Comparison of ENCODE assay signal across 25 cellular contexts in the genomic region with DNA sequence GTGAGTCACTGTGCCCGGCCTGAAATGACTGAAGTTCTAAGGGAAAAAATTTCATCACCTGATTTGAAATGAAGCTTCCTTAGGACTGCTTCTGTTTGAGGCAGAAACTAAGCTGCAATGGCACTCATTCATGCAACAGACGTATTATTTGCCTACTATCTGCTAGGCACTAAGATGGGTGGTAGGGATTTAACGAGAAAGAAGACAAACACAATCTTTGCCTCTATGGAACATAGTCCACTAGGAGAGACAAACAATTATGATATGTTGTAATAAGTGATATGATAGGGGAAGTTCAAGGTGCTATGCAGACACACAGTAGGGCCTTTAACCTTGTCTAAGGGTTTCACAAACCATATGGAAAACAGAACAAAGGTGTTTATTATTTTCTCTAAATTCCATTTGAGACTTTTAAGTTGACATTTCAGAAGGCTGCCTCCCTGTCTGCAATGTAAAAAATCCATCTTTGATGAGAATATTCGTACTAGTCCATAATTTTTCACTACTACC.
"Had no signal": no experiment of that assay in that cellular context is flagged by ENCODE, and none has a peak within 500 bp of the region (broad histone marks: within the 10 kb centered on the region; RNA-seq: fewer than 3 reads in every experiment).

No MANE protein-coding gene starts in this region.

- H3K27me3 ChIP-seq: cardiac muscle cell had no signal

- H3K4me3 Mint-ChIP-seq: activated CD8-positive, alpha-beta T cell treated with anti-CD3 and anti-CD28 coated beads for 36 hours; brain; T-cell had no signal

- H3K27me3 Mint-ChIP-seq: activated CD8-positive, alpha-beta T cell treated with anti-CD3 and anti-CD28 coated beads for 36 hours; brain; T-cell had no signal

- ATAC-seq: activated CD8-positive, alpha-beta T cell treated with anti-CD3 and anti-CD28 coated beads for 36 hours; Panc1; Right ventricle myocardium inferior; T-cell had no signal

- H3K27ac ChIP-seq: cardiac muscle cell, SK-N-MC, VCaP had no signal

- H3K27ac Mint-ChIP-seq: activated CD8-positive, alpha-beta T cell treated with anti-CD3 and anti-CD28 coated beads for 36 hours; brain had no signal

- H3K4me3 ChIP-seq: cardiac muscle cell, SK-N-MC had no signal

- H3K9me3 Mint-ChIP-seq: activated CD8-positive, alpha-beta T cell treated with anti-CD3 and anti-CD28 coated beads for 36 hours; brain; T-cell had no signal

- FAIRE-seq: astrocyte had no signal

- DNase-seq: activated CD4-positive, CD25-positive, alpha-beta regulatory T cell; activated CD8-positive, alpha-beta memory T cell treated with anti-CD3 and anti-CD28 coated beads, Interleukin-2, amount 50 U/mL, for 48 hours; activated CD8-positive, alpha-beta T cell treated with anti-CD3 and anti-CD28 coated beads for 36 hours; activated effector memory CD4-positive, alpha-beta T cell treated with anti-CD3 and anti-CD28 coated beads, Interleukin-2, amount 50 U/mL, for 16 hours; activated naive CD4-positive, alpha-beta T cell treated with Interleukin-2 at 50 U/mL for 16 hours; activated T-cell treated with anti-CD3 and anti-CD28 coated beads, Interleukin-2, amount 50 U/mL, for 1 hour; amygdala; Karpas-422; NCI-H1105 treated with DMSO at 0.1 percent for 48 hours; NCI-H1436 treated with DMSO at 0.1 percent for 48 hours; NCI-H187; NCI-H2081; NCI-H510A treated with DMSO at 0.1 percent for 48 hours; NCI-H69; NK-92 treated with Interleukin-12 subunit alpha and Interleukin-12 subunit beta, amount 100 ng/mL, for 24 hours; OCI-M1; RPMI8226; T-cell had no signal
